In the genomic region with DNA sequence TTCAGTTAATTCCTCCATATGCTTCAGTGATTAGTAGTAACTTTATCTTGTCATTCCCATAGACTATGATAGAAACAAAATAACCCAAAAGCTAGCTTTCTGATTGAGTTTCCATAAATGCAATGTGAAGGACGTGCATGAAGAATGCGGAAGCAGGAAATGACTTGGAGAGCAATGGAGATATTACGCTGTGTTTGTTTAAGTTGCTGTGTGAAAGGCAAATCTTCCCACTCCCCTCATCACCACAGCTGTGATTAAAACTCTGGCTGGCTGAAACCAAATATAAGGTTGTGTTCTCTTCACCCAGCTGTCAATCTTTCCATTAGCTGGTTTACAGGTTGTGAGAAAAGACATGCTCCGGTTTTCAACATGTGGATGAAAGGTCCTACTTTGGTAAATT, we compare ENCODE assay signal across 39 cellular contexts.
DNase-seq lines count a peak whose midpoint lies in the region; ATAC-seq, FAIRE-seq and TF ChIP-seq lines count a peak whose summit lies in the region.
"Had no signal": no experiment of that assay in that cellular context is flagged by ENCODE, and none has a peak within 500 bp of the region (broad histone marks: within the 10 kb centered on the region; RNA-seq: fewer than 3 reads in every experiment).

No MANE protein-coding gene starts in this region.

- H3K4me2 ChIP-seq in IMR-90 (ENCODE audit: low read depth, low read length) (peak overlapping the region; percentile 66; the same call in 1 of the 2 replicates), trophoblast cell (ENCODE audit: low read length) (no peak overlapping the region)

- ATAC-seq in IMR-90 (ENCODE audit: low read depth) (peak; percentile 56), GM18873 (IDR thresholded peaks at IDR 0.05; ENCODE audit: low FRiP score, unreplicated experiment) (no peak), body of pancreas (no peak)
- ATAC-seq: activated CD8-positive, alpha-beta T cell treated with anti-CD3 and anti-CD28 coated beads for 36 hours; effector memory CD8-positive, alpha-beta T cell; esophagus mucosa; gastroesophageal sphincter; HepG2; left cardiac atrium; Panc1; pancreas; stimulated activated naive CD8-positive, alpha-beta T cell treated with anti-CD3 and anti-CD28 coated beads, Interleukin-15, Interleukin-2, amounts not matched to agents 100 U/mL and 50 U/mL, for 24 hours had no signal

- no peaks in the 10 kb centered on the region; the same call in 1 of the 2 replicates for H3K9me1 ChIP-seq in IMR-90 (ENCODE audit: insufficient read depth, low read length)

- H4K8ac ChIP-seq in IMR-90 (ENCODE audit: low read depth in 2 of 2, low read length in 2 of 2): peak overlapping the region; percentile 2 to 32; a peak in 2 of 4 replicates
- H4K8ac ChIP-seq in trophoblast cell (ENCODE audit: low read depth, low read length): no peak overlapping the region

- peak overlapping the region; percentile 47; the same call in 1 of the 2 replicates for H3K14ac ChIP-seq in IMR-90 (replicated peaks; ENCODE audit: low read depth, low read length)
- no peak overlapping the region for H3K14ac ChIP-seq in trophoblast cell (ENCODE audit: low read length)

- H3K4me1 ChIP-seq in IMR-90 (ENCODE audit: control insufficient read depth, insufficient read depth, low read length) (peaks cover 3% of the 10 kb centered on the region; the same call in 1 of the 2 replicates), trophoblast cell (ENCODE audit: control insufficient read depth in 1 of 2, insufficient read depth in 2 of 2, low read length in 2 of 2) (no peaks in the 10 kb centered on the region), body of pancreas (no peaks in the 10 kb centered on the region)
- H3K4me1 ChIP-seq: breast epithelium, gastroesophageal sphincter, pancreas, testis had no signal

- H2AK9ac ChIP-seq in IMR-90 (replicated peaks; ENCODE audit: low read depth, low read length, poor library complexity): no peak overlapping the region

- WGBS in IMR-90 (ENCODE audit: extremely low coverage in 2 of 2, insufficient read length in 1 of 2), 2 experiments: no CpG with 5 or more reads among the region's 4 CpGs
- WGBS in trophoblast cell (ENCODE audit: extremely low coverage, insufficient coverage, insufficient read length): no CpG with 5 or more reads among the region's 4 CpGs
- 57 to 66% methylated on average over 4 of the region's 4 CpGs for WGBS in body of pancreas, 2 donors

- H2AK5ac ChIP-seq in IMR-90 (ENCODE audit: low read depth, low read length): no peak overlapping the region
- H2AK5ac ChIP-seq in trophoblast cell (ENCODE audit: low read length): no peak overlapping the region

- no TSS peak for BruUV-seq in IMR-90 (replicated peaks; lab: Mats Ljungman, UMichigan)

- peak overlapping the region; percentile 0; the same call in 1 of the 3 replicates for H2BK15ac ChIP-seq in IMR-90 (ENCODE audit: low read depth, low read length)

- H4K20me1 ChIP-seq in IMR-90 (ENCODE audit: insufficient read depth, low read length): no peaks in the 10 kb centered on the region

- intact Hi-C loops in IMR-90 (cut with micrococcal nuclease): no loop called here
- intact Hi-C loops in body of pancreas (cut with DNase I): no loop called here

- TF ChIP-seq RAD21 in IMR-90 (IDR thresholded peaks at IDR 0.05; ENCODE audit: low read length): no peak

- in situ Hi-C loops in IMR-90 (cut with MboI; ENCODE audit: low sequenced_read_pairs): no loop called here

- H3K4ac ChIP-seq in IMR-90 (ENCODE audit: low read depth, low read length) (peak overlapping the region; percentile 39; the same call in 1 of the 2 replicates), trophoblast cell (ENCODE audit: low read depth, low read length) (no peak overlapping the region)

- H3K4me3 ChIP-seq in IMR-90 (ENCODE audit: insufficient read depth, low read depth, low read length) (no peak overlapping the region), bronchial epithelial cell (ENCODE audit: low read depth, low read length) (no peak overlapping the region), fibroblast of the aortic adventitia (ENCODE audit: low read depth, low read length) (no peak overlapping the region), trophoblast cell (ENCODE audit: low read depth, low read length) (no peak overlapping the region), body of pancreas (no peak overlapping the region)
- H3K4me3 ChIP-seq: breast epithelium, coronary artery, gastroesophageal sphincter, pancreas, testis had no signal

- H4K12ac ChIP-seq in trophoblast cell (ENCODE audit: low read depth, low read length): no peak overlapping the region

- H3K9ac ChIP-seq in IMR-90 (ENCODE audit: low read depth, low read length) (no peak overlapping the region), trophoblast cell (ENCODE audit: low read length) (peak overlapping the region; percentile 61)

- no peak overlapping the region for H2BK12ac ChIP-seq in trophoblast cell (ENCODE audit: low read length)

- H4K91ac ChIP-seq in IMR-90 (ENCODE audit: insufficient read depth, low read depth, low read length) (no peak overlapping the region; the same call in 1 of the 2 replicates), trophoblast cell (ENCODE audit: low read depth, low read length) (no peak overlapping the region)

- H3K56ac ChIP-seq in IMR-90 (ENCODE audit: extremely low read depth, insufficient read depth, low read length): no peak overlapping the region

- DNase-seq in IMR-90 (peak; percentile 83), bronchial epithelial cell (ENCODE audit: low read depth) (peak; percentile 39), fibroblast of the aortic adventitia (ENCODE audit: low read depth) (peak; percentile 7), trophoblast cell (no peak), body of pancreas (no peak)
- no peak for DNase-seq in central memory CD4-positive, alpha-beta T cell
- DNase-seq: activated CD4-positive, CD25-positive, alpha-beta regulatory T cell treated with anti-CD3 and anti-CD28 coated beads, Interleukin-2, amount 50 U/mL, for 72 hours; activated CD8-positive, alpha-beta memory T cell treated with anti-CD3 and anti-CD28 coated beads, Interleukin-2, amount 50 U/mL, for 48 hours; activated CD8-positive, alpha-beta T cell treated with anti-CD3 and anti-CD28 coated beads for 36 hours; activated naive CD4-positive, alpha-beta T cell treated with Interleukin-2 at 50 U/mL for 16 hours; CD4-positive, alpha-beta memory T cell; effector memory CD8-positive, alpha-beta T cell; H7; hypothalamus; Kasumi-1; left cardiac atrium; mammary epithelial cell; MV-4-11; NCI-H1436; NCI-H2081; NCI-H345; NCI-H748 treated with DMSO at 0.1 percent for 48 hours; nephron progenitor cell; pancreas; SHP77 treated with DMSO at 0.1 percent for 48 hours; small intestine; stimulated activated naive CD8-positive, alpha-beta T cell treated with anti-CD3 and anti-CD28 coated beads, Interleukin-15, Interleukin-2, amounts not matched to agents 100 U/mL and 50 U/mL, for 24 hours; testis had no signal

- H2AFZ ChIP-seq in IMR-90 (replicated peaks; ENCODE audit: low read length, poor library complexity) (no peak overlapping the region), trophoblast cell (ENCODE audit: insufficient read depth, low read length, poor library complexity) (no peak overlapping the region)

- no peaks in the 10 kb centered on the region for H3K79me2 ChIP-seq in trophoblast cell (ENCODE audit: control insufficient read depth, insufficient read depth, low read length, poor library complexity)

- POLR2A ChIA-PET in IMR-90 (lab: Charles Lee; ENCODE audit: unreplicated experiment): no interaction called here

- no peak for FAIRE-seq in bronchial epithelial cell (lab: Jason Lieb, UNC)
- FAIRE-seq: D721Med, GM18507, GM19239, HepG2, pancreas, small intestine, urothelium cell line had no signal

- H4K5ac ChIP-seq in IMR-90 (ENCODE audit: low read depth, low read length): peak overlapping the region; percentile 60; the same call in 1 of the 2 replicates

- no peak for TF ChIP-seq POLR2A in IMR-90 (IDR thresholded peaks at IDR 0.05; ENCODE audit: low read depth, low read length)
- no peak for TF ChIP-seq POLR2A in body of pancreas (IDR thresholded peaks at IDR 0.05)

- H3K27me3 ChIP-seq in IMR-90 (ENCODE audit: control insufficient read depth, insufficient read depth, low read length): no peaks in the 10 kb centered on the region
- no peaks in the 10 kb centered on the region for H3K27me3 ChIP-seq in bronchial epithelial cell (ENCODE audit: control insufficient read depth, insufficient read depth, low read length)
- no peaks in the 10 kb centered on the region for H3K27me3 ChIP-seq in trophoblast cell (ENCODE audit: insufficient read depth, low read length)
- H3K27me3 ChIP-seq in body of pancreas: no peaks in the 10 kb centered on the region
- H3K27me3 ChIP-seq: breast epithelium, gastroesophageal sphincter, pancreas, testis had no signal

- H3K27ac ChIP-seq in IMR-90 (ENCODE audit: insufficient read depth, low read length) (no peak overlapping the region), trophoblast cell (ENCODE audit: low read depth, low read length) (no peak overlapping the region), body of pancreas (no peak overlapping the region)
- H3K27ac ChIP-seq: breast epithelium, coronary artery, gastroesophageal sphincter, pancreas, testis had no signal

- H3K36me3 ChIP-seq in IMR-90 (ENCODE audit: control insufficient read depth, insufficient read depth, low read length): peaks cover 2% of the 10 kb centered on the region; the same call in 1 of the 2 replicates
- no peaks in the 10 kb centered on the region for H3K36me3 ChIP-seq in bronchial epithelial cell (ENCODE audit: control insufficient read depth, insufficient read depth, low read length)
- no peaks in the 10 kb centered on the region for H3K36me3 ChIP-seq in trophoblast cell (ENCODE audit: control insufficient read depth in 1 of 2, insufficient read depth in 2 of 2, low read length in 2 of 2)
- H3K36me3 ChIP-seq in body of pancreas (replicated peaks in 1 of 2; ENCODE audit: insufficient read depth in 1 of 2, low read depth in 2 of 2): no peaks in the 10 kb centered on the region
- H3K36me3 ChIP-seq: breast epithelium, gastroesophageal sphincter, pancreas had no signal

- H3K18ac ChIP-seq in IMR-90 (ENCODE audit: low read depth, low read length) (peak overlapping the region; percentile 70; the same call in 1 of the 2 replicates), trophoblast cell (ENCODE audit: low read length) (no peak overlapping the region)

- CTCF ChIA-PET in IMR-90 (lab: Yijun Ruan, JAX): interaction anchor here (0.6 to 1.0 kb wide), 2 partner anchors 166 to 807 kb away, joined by 4 to 5 read pairs; no protein-coding TSS in a partner anchor

- H3K79me1 ChIP-seq in IMR-90 (ENCODE audit: low read depth in 1 of 2, low read length in 2 of 2): peaks cover 7 to 13% of the 10 kb centered on the region in 2 experiments; a peak in 2 of 4 replicates
- H3K79me1 ChIP-seq in trophoblast cell (ENCODE audit: low read length): no peaks in the 10 kb centered on the region

- no peak overlapping the region for H2BK20ac ChIP-seq in IMR-90 (ENCODE audit: low read depth, low read length)

- H2BK5ac ChIP-seq in IMR-90 (ENCODE audit: low read depth, low read length, poor library complexity, severe bottlenecking) (peak overlapping the region; percentile 76), trophoblast cell (ENCODE audit: low read depth, low read length, poor library complexity) (no peak overlapping the region)

- H2BK120ac ChIP-seq in IMR-90 (ENCODE audit: low read depth, low read length) (peak overlapping the region; percentile 91; the same call in 1 of the 2 replicates), trophoblast cell (ENCODE audit: insufficient read depth, low read length, poor library complexity) (no peak overlapping the region)

- no peaks in the 10 kb centered on the region for H3K9me3 ChIP-seq in IMR-90 (ENCODE audit: control insufficient read depth, insufficient read depth, low read length)
- H3K9me3 ChIP-seq in trophoblast cell (ENCODE audit: insufficient read depth, low read depth, low read length): no peaks in the 10 kb centered on the region
- H3K9me3 ChIP-seq in body of pancreas: no peaks in the 10 kb centered on the region
- H3K9me3 ChIP-seq: breast epithelium, gastroesophageal sphincter, pancreas, testis had no signal

- H3K23ac ChIP-seq in IMR-90 (ENCODE audit: low read depth, low read length): peak overlapping the region; percentile 69; the same call in 1 of the 2 replicates
- H3K23ac ChIP-seq in trophoblast cell (ENCODE audit: low read length): peak overlapping the region; percentile 52

- dilution Hi-C loops in IMR-90 (cut with HindIII; ENCODE audit: low sequenced_read_pairs, unreplicated experiment): no loop called here

- TF ChIP-seq CTCF in IMR-90 (conservative IDR thresholded peaks at IDR 0.05; ENCODE audit: low read depth, low read length): no peak
- TF ChIP-seq CTCF in bronchial epithelial cell (IDR thresholded peaks at IDR 0.05; ENCODE audit: insufficient read depth, low read length, severe bottlenecking): no peak
- TF ChIP-seq CTCF in fibroblast of the aortic adventitia (IDR thresholded peaks at IDR 0.05; ENCODE audit: insufficient read depth, low read length): no peak
- TF ChIP-seq CTCF in body of pancreas (IDR thresholded peaks at IDR 0.05): no peak

Comparison
In these comparisons a context has a peak if more than half of its experiments do, and no peak if none do; other contexts are left out.
1. DNase-seq: peak in IMR-90 (single experiment), bronchial epithelial cell (single experiment) and fibroblast of the aortic adventitia (single experiment); none in trophoblast cell (0 of 2), body of pancreas (0 of 4) and central memory CD4-positive, alpha-beta T cell (single experiment).